In genomic region chr15:63034568-63034967, GRCh38 we compare ENCODE assay signal across 35 cellular contexts.
"Had no signal": no experiment of that assay in that cellular context is flagged by ENCODE, and none has a peak within 500 bp of the region (broad histone marks: within the 10 kb centered on the region; RNA-seq: fewer than 3 reads in every experiment).

No MANE protein-coding gene starts in this region.

- DNase-seq: activated B cell treated with CpG ODN at 0.5 μM for 24 hours; activated CD4-positive, alpha-beta T cell treated with anti-CD3 and anti-CD28 coated beads for 48 hours; activated CD4-positive, alpha-beta T cell treated with anti-CD3 and anti-CD28 coated beads, Interleukin-2, amount 50 U/mL, for 1 hour; activated CD4-positive, alpha-beta T cell treated with anti-CD3 and anti-CD28 coated beads, Interleukin-2, amount 50 U/mL, for 48 hours; activated CD8-positive, alpha-beta memory T cell treated with anti-CD3 and anti-CD28 coated beads, Interleukin-2, amount 10 ng/mL, durations not matched to agents 7 days and 5 days; activated CD8-positive, alpha-beta memory T cell treated with anti-CD3 and anti-CD28 coated beads, Interleukin-2, amount 50 U/mL, for 4 hours; activated CD8-positive, alpha-beta T cell treated with anti-CD3 and anti-CD28 coated beads for 36 hours; activated gamma-delta T cell; activated naive CD4-positive, alpha-beta T cell; activated naive CD4-positive, alpha-beta T cell treated with anti-CD3 and anti-CD28 coated beads, Interleukin-2, amount 10 ng/mL, durations not matched to agents 7 days and 5 days; activated naive CD8-positive, alpha-beta T cell treated with anti-CD3 and anti-CD28 coated beads, Interleukin-2, amount 10 ng/mL, durations not matched to agents 7 days and 5 days; activated T-cell treated with anti-CD3 and anti-CD28 coated beads, Interleukin-2, amount 50 U/mL, for 1 hour; activated T-cell treated with anti-CD3 and anti-CD28 coated beads, Interleukin-2, amount 50 U/mL, for 48 hours; central memory CD4-positive, alpha-beta T cell; cerebellar nuclear complex; colonic mucosa; effector CD8-positive, alpha-beta T cell; esophagus squamous epithelium; foreskin melanocyte; SW 1271; T-cell; T1000; WERI-Rb-1 had no signal

- H3K36me3 ChIP-seq: ascending aorta, breast epithelium, cardiac muscle cell, colonic mucosa, esophagus squamous epithelium, WERI-Rb-1 had no signal

- H3K36me3 Mint-ChIP-seq: activated CD8-positive, alpha-beta memory T cell treated with anti-CD3 and anti-CD28 coated beads, Interleukin-2, amount 10 ng/mL, durations not matched to agents 7 days and 5 days; activated naive CD4-positive, alpha-beta T cell treated with anti-CD3 and anti-CD28 coated beads, Interleukin-2, amount 10 ng/mL, durations not matched to agents 7 days and 5 days; activated naive CD4-positive, alpha-beta T cell treated with anti-CD3 and anti-CD28 coated beads, Interleukin-2, amount 50 U/mL, for 72 hours; activated naive CD8-positive, alpha-beta T cell treated with anti-CD3 and anti-CD28 coated beads, Interleukin-2, amount 10 ng/mL, durations not matched to agents 7 days and 5 days; brain; T-cell had no signal

- H3K4me3 Mint-ChIP-seq: activated B cell treated with CpG ODN at 0.5 μM for 24 hours; activated CD8-positive, alpha-beta memory T cell treated with anti-CD3 and anti-CD28 coated beads, Interleukin-2, amount 10 ng/mL, durations not matched to agents 7 days and 5 days; activated CD8-positive, alpha-beta T cell treated with anti-CD3 and anti-CD28 coated beads for 36 hours; activated naive CD4-positive, alpha-beta T cell treated with anti-CD3 and anti-CD28 coated beads, Interleukin-2, amount 10 ng/mL, durations not matched to agents 7 days and 5 days; activated naive CD8-positive, alpha-beta T cell treated with anti-CD3 and anti-CD28 coated beads, Interleukin-2, amount 10 ng/mL, durations not matched to agents 7 days and 5 days; activated T-helper 1 cell treated with anti-CD3 and anti-CD28 coated beads, Interleukin-12 subunit alpha, Interleukin-12 subunit beta, Interleukin-2, Interleukin-4 antibody, amounts not matched to agents 30 ng/mL and 10 ng/mL and 1 ng/mL, durations not matched to agents 14 hours and 24 hours and 36 hours; brain; T-cell; T-helper 1 cell treated with Interleukin-12 subunit alpha and Interleukin-12 subunit beta and Interleukin-4 antibody, amounts not matched to agents 30 μg/mL and 1 μg/mL, for 36 hours; T-helper 2 cell treated with Interferon-gamma antibody and Interleukin-4, amounts not matched to agents 5 μg/mL and 100 μg/mL, for 36 hours had no signal

- H3K9me3 ChIP-seq: ascending aorta, breast epithelium, colonic mucosa, esophagus squamous epithelium had no signal

- H3K4me1 ChIP-seq: breast epithelium, esophagus squamous epithelium had no signal

- FAIRE-seq: endometrium, endothelial cell of umbilical vein had no signal

- H3K27me3 ChIP-seq: ascending aorta, breast epithelium, cardiac muscle cell, colonic mucosa, esophagus squamous epithelium had no signal

- H3K4me3 ChIP-seq: ascending aorta, breast epithelium, cardiac muscle cell, colonic mucosa, esophagus squamous epithelium had no signal

- H3K27ac Mint-ChIP-seq: activated B cell treated with CpG ODN at 0.5 μM for 24 hours; activated CD8-positive, alpha-beta memory T cell treated with anti-CD3 and anti-CD28 coated beads, Interleukin-2, amount 10 ng/mL, durations not matched to agents 7 days and 5 days; activated CD8-positive, alpha-beta T cell treated with anti-CD3 and anti-CD28 coated beads for 36 hours; activated naive CD4-positive, alpha-beta T cell treated with anti-CD3 and anti-CD28 coated beads, Interleukin-2, amount 10 ng/mL, durations not matched to agents 7 days and 5 days; activated naive CD4-positive, alpha-beta T cell treated with anti-CD3 and anti-CD28 coated beads, Interleukin-2, amount 50 U/mL, for 72 hours; activated naive CD8-positive, alpha-beta T cell treated with anti-CD3 and anti-CD28 coated beads, Interleukin-2, amount 10 ng/mL, durations not matched to agents 7 days and 5 days; activated T-helper 1 cell treated with anti-CD3 and anti-CD28 coated beads, Interleukin-12 subunit alpha, Interleukin-12 subunit beta, Interleukin-2, Interleukin-4 antibody, amounts not matched to agents 30 ng/mL and 10 ng/mL and 1 ng/mL, durations not matched to agents 14 hours and 24 hours and 36 hours; T-cell; T-helper 1 cell treated with Interleukin-12 subunit alpha and Interleukin-12 subunit beta and Interleukin-4 antibody, amounts not matched to agents 30 μg/mL and 1 μg/mL, for 36 hours; T-helper 2 cell treated with Interferon-gamma antibody and Interleukin-4, amounts not matched to agents 5 μg/mL and 100 μg/mL, for 36 hours had no signal

- H3K4me1 Mint-ChIP-seq: activated CD8-positive, alpha-beta memory T cell treated with anti-CD3 and anti-CD28 coated beads, Interleukin-2, amount 10 ng/mL, durations not matched to agents 7 days and 5 days; activated naive CD4-positive, alpha-beta T cell treated with anti-CD3 and anti-CD28 coated beads, Interleukin-2, amount 10 ng/mL, durations not matched to agents 7 days and 5 days; activated naive CD8-positive, alpha-beta T cell treated with anti-CD3 and anti-CD28 coated beads, Interleukin-2, amount 10 ng/mL, durations not matched to agents 7 days and 5 days; T-cell had no signal

- ATAC-seq: activated CD4-positive, CD25-positive, alpha-beta regulatory T cell treated with anti-CD3 and anti-CD28 coated beads, Interleukin-2, amount 50 U/mL, for 24 hours; activated CD8-positive, alpha-beta memory T cell treated with anti-CD3 and anti-CD28 coated beads, Interleukin-2, amount 10 ng/mL, durations not matched to agents 7 days and 5 days; activated CD8-positive, alpha-beta T cell treated with anti-CD3 and anti-CD28 coated beads for 36 hours; activated naive CD4-positive, alpha-beta T cell treated with anti-CD3 and anti-CD28 coated beads, Interleukin-2, amount 50 U/mL, for 72 hours; T-cell had no signal

- H3K27ac ChIP-seq: breast epithelium, epithelial cell of prostate, esophagus squamous epithelium, WERI-Rb-1 had no signal

- H3K9me3 Mint-ChIP-seq: activated B cell treated with CpG ODN at 0.5 μM for 24 hours; activated CD8-positive, alpha-beta T cell treated with anti-CD3 and anti-CD28 coated beads for 36 hours; activated naive CD4-positive, alpha-beta T cell treated with anti-CD3 and anti-CD28 coated beads, Interleukin-2, amount 10 ng/mL, durations not matched to agents 7 days and 5 days; activated naive CD4-positive, alpha-beta T cell treated with anti-CD3 and anti-CD28 coated beads, Interleukin-2, amount 50 U/mL, for 72 hours; activated naive CD8-positive, alpha-beta T cell treated with anti-CD3 and anti-CD28 coated beads, Interleukin-2, amount 10 ng/mL, durations not matched to agents 7 days and 5 days; activated T-helper 1 cell treated with anti-CD3 and anti-CD28 coated beads, Interleukin-12 subunit alpha, Interleukin-12 subunit beta, Interleukin-2, Interleukin-4 antibody, amounts not matched to agents 30 ng/mL and 10 ng/mL and 1 ng/mL, durations not matched to agents 14 hours and 24 hours and 36 hours; T-cell; T-helper 1 cell treated with Interleukin-12 subunit alpha and Interleukin-12 subunit beta and Interleukin-4 antibody, amounts not matched to agents 30 μg/mL and 1 μg/mL, for 36 hours; T-helper 2 cell treated with Interferon-gamma antibody and Interleukin-4, amounts not matched to agents 5 μg/mL and 100 μg/mL, for 36 hours had no signal
